In genomic region chr7:8115547-8116402, GRCh38 we compare ENCODE assay signal across 10 cellular contexts.
DNase-seq lines count a peak whose midpoint lies in the region; ATAC-seq, FAIRE-seq and TF ChIP-seq lines count a peak whose summit lies in the region.
"Had no signal": no experiment of that assay in that cellular context is flagged by ENCODE, and none has a peak within 500 bp of the region (broad histone marks: within the 10 kb centered on the region; RNA-seq: fewer than 3 reads in every experiment).

No MANE protein-coding gene starts in this region.

- no peak for FAIRE-seq in pancreas (lab: Jason Lieb, UNC)

- H3K4me1 Mint-ChIP-seq in natural killer cell, result peaks cover 52 to 86% of the 10 kb centered on the region in 2 donors

- DNase-seq in natural killer cell, result no peak
- DNase-seq in pancreas, result no peak
- DNase-seq in uterus, result no peak
- DNase-seq in right lobe of liver, result no peak
- DNase-seq: NCI-H226, tibial artery had no signal

- TF ChIP-seq POLR2A in uterus (IDR thresholded peaks at IDR 0.05) (no peak), right lobe of liver (IDR thresholded peaks at IDR 0.05) (no peak)

- no peak overlapping the region for H3K27ac ChIP-seq in pancreas
- no peak overlapping the region for H3K27ac ChIP-seq in uterus
- no peak overlapping the region for H3K27ac ChIP-seq in right lobe of liver
- H3K27ac ChIP-seq: tibial artery had no signal

- H3K27me3 ChIP-seq in pancreas, result no peaks in the 10 kb centered on the region
- no peaks in the 10 kb centered on the region for H3K27me3 ChIP-seq in uterus
- no peaks in the 10 kb centered on the region for H3K27me3 ChIP-seq in right lobe of liver
- H3K27me3 ChIP-seq: tibial artery had no signal

- no peak overlapping the region for H3K4me3 Mint-ChIP-seq in natural killer cell
- H3K4me3 Mint-ChIP-seq: GM23338 had no signal

- H3K9me3 Mint-ChIP-seq in natural killer cell, result no peaks in the 10 kb centered on the region

- no peaks in the 10 kb centered on the region for H3K27me3 Mint-ChIP-seq in natural killer cell (ENCODE audit: low read depth in 2 of 2)

- TF ChIP-seq CTCF in natural killer cell (IDR thresholded peaks at IDR 0.05) (no peak), pancreas (IDR thresholded peaks at IDR 0.05) (no peak), uterus (IDR thresholded peaks at IDR 0.05) (no peak), right lobe of liver (IDR thresholded peaks at IDR 0.05) (no peak)

- peak overlapping the region; percentile 49 for H3K27ac Mint-ChIP-seq in natural killer cell
- H3K27ac Mint-ChIP-seq: GM23338 had no signal

- intact Hi-C loops in natural killer cell (cut with micrococcal nuclease), result no loop called here
- intact Hi-C loops in pancreas (cut with DNase I), result no loop called here
- intact Hi-C loops in uterus (cut with DNase I; ENCODE audit: low total_unique reads), result no loop called here
- intact Hi-C loops in right lobe of liver (cut with DNase I), result no loop called here

- H3K36me3 ChIP-seq in pancreas (peaks cover 0 to 8% (median 0%) of the 10 kb centered on the region in 3 donors), uterus (no peaks in the 10 kb centered on the region), right lobe of liver (no peaks in the 10 kb centered on the region)
- H3K36me3 ChIP-seq: tibial artery had no signal

- 86 to 94% methylated on average over 3 of the region's 3 CpGs for WGBS in pancreas, 2 donors
- 79% methylated on average over 3 of the region's 3 CpGs for WGBS in right lobe of liver (ENCODE audit: insufficient coverage, low coverage, low lambda C conversion rate, missing lambda C conversion rate)

- ATAC-seq in GM18873 (IDR thresholded peaks at IDR 0.05; ENCODE audit: low FRiP score, unreplicated experiment) (peak; percentile 92), GM21717 (IDR thresholded peaks at IDR 0.05; ENCODE audit: unreplicated experiment) (peak; percentile 89), HG03520 (IDR thresholded peaks at IDR 0.05; ENCODE audit: unreplicated experiment) (peak; percentile 87), natural killer cell (peak in 2 of 3 donors; percentile 33 to 50), pancreas (no peak), right lobe of liver (no peak)
- ATAC-seq: GM23338 had no signal

- H3K9me3 ChIP-seq in pancreas, result no peaks in the 10 kb centered on the region
- no peaks in the 10 kb centered on the region for H3K9me3 ChIP-seq in uterus
- no peaks in the 10 kb centered on the region for H3K9me3 ChIP-seq in right lobe of liver
- H3K9me3 ChIP-seq: tibial artery had no signal

- H3K4me3 ChIP-seq in pancreas, result no peak overlapping the region
- no peak overlapping the region for H3K4me3 ChIP-seq in uterus
- H3K4me3 ChIP-seq in right lobe of liver, result no peak overlapping the region
- H3K4me3 ChIP-seq: GM23338, tibial artery had no signal

- no peaks in the 10 kb centered on the region for H3K4me1 ChIP-seq in pancreas
- no peaks in the 10 kb centered on the region for H3K4me1 ChIP-seq in uterus
- H3K4me1 ChIP-seq in right lobe of liver, result no peaks in the 10 kb centered on the region
- H3K4me1 ChIP-seq: tibial artery had no signal

- H3K36me3 Mint-ChIP-seq in natural killer cell, result no peaks in the 10 kb centered on the region

Comparison
In these comparisons a context has a peak if more than half of its experiments do, and no peak if none do; other contexts are left out.
1. ATAC-seq: peak in GM18873 (single experiment), GM21717 (single experiment), HG03520 (single experiment) and natural killer cell (2 of 3); none in pancreas (0 of 4) and right lobe of liver (0 of 4).